ENCODE assay signal across 1 cellular context in genomic region chr12:13390921-13391320, GRCh38.
TF ChIP-seq lines count a peak whose summit lies in the region.

No MANE protein-coding gene starts in this region.

TF ChIP-seq in SK-N-SH, 30 proteins besides CTCF, POLR2A, EP300 and RAD21:
- TF ChIP-seq TAF1 (IDR thresholded peaks at IDR 0.05; ENCODE audit: borderline replicate concordance, low read depth, low read length), result no peak
- no peak for TF ChIP-seq EZH2phosphoT487 (IDR thresholded peaks at IDR 0.05; ENCODE audit: borderline replicate concordance, low read depth)
- TF ChIP-seq FOXJ3 (CRISPR knock-in tag; IDR thresholded peaks at IDR 0.05), result no peak
- no peak; the same call in 1 of the 2 replicates for TF ChIP-seq GATA2 (CRISPR knock-in tag; IDR thresholded peaks at IDR 0.05)
- TF ChIP-seq FOSL2 (IDR thresholded peaks at IDR 0.05; ENCODE audit: borderline replicate concordance, low read depth), result no peak
- TF ChIP-seq RFX5 (IDR thresholded peaks at IDR 0.05; ENCODE audit: low read length), result no peak
- no peak for TF ChIP-seq ELF1 (IDR thresholded peaks at IDR 0.05)
- TF ChIP-seq MAX (IDR thresholded peaks at IDR 0.05; ENCODE audit: low read depth), result no peak
- TF ChIP-seq MEF2A (IDR thresholded peaks at IDR 0.05; ENCODE audit: borderline replicate concordance, low read depth), result no peak
- no peak for TF ChIP-seq POLR2AphosphoS5 (IDR thresholded peaks at IDR 0.05; ENCODE audit: low read depth, low read length)
- TF ChIP-seq USF1 (IDR thresholded peaks at IDR 0.05; ENCODE audit: borderline replicate concordance, low read depth), result no peak
- TF ChIP-seq SMC3 (IDR thresholded peaks at IDR 0.05; ENCODE audit: low read depth, low read length), result no peak
- TF ChIP-seq, protein P1, sequence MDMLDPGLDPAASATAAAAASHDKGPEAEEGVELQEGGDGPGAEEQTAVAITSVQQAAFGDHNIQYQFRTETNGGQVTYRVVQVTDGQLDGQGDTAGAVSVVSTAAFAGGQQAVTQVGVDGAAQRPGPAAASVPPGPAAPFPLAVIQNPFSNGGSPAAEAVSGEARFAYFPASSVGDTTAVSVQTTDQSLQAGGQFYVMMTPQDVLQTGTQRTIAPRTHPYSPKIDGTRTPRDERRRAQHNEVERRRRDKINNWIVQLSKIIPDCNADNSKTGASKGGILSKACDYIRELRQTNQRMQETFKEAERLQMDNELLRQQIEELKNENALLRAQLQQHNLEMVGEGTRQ (IDR thresholded peaks at IDR 0.05; ENCODE audit: borderline replicate concordance, low read depth, low read length), result no peak
